14 cellular contexts compared by ENCODE assay signal in genomic region chr15:45638641-45639040, GRCh38. TPM values are rescaled to one million over a fixed set of nuclear protein-coding genes. Genes with fewer than 3 reads are reported as not detected.
A peak's percentile ranks its signal among the peaks of the same experiment; 100 is the strongest.
DNase-seq lines count a peak whose midpoint lies in the region; ATAC-seq lines count a peak whose summit lies in the region.
"Had no signal": no experiment of that assay in that cellular context is flagged by ENCODE, and none has a peak within 500 bp of the region (broad histone marks: within the 10 kb centered on the region; RNA-seq: fewer than 3 reads in every experiment).

No MANE protein-coding gene starts in this region.

- H3K9me3 Mint-ChIP-seq in stimulated activated naive CD8-positive, alpha-beta T cell treated with anti-CD3 and anti-CD28 coated beads, Interleukin-15, Interleukin-2, amounts not matched to agents 100 ng/mL and 50 ng/mL, for 24 hours, result no peaks in the 10 kb centered on the region
- H3K9me3 Mint-ChIP-seq in activated naive CD8-positive, alpha-beta T cell treated with anti-CD3 and anti-CD28 coated beads, Interleukin-2, amount 50 U/mL, for 24 hours, result no peaks in the 10 kb centered on the region

- DNase-seq in stimulated activated naive CD8-positive, alpha-beta T cell treated with anti-CD3 and anti-CD28 coated beads, Interleukin-15, Interleukin-2, amounts not matched to agents 100 U/mL and 50 U/mL, for 24 hours, result no peak
- DNase-seq in activated naive CD8-positive, alpha-beta T cell treated with anti-CD3 and anti-CD28 coated beads, Interleukin-2, amount 50 U/mL, for 24 hours, result no peak
- no peak for DNase-seq in glomerular visceral epithelial cell (ENCODE audit: extremely low spot score)
- DNase-seq in HT-29 (ENCODE audit: low spot score), result no peak
- DNase-seq in NCI-H82 treated with DMSO at 0.1 percent for 48 hours (lab: John Stamatoyannopoulos, UW; ENCODE audit: unreplicated experiment), result no peak
- DNase-seq: central memory CD4-positive, alpha-beta T cell; left ventricle myocardium inferior; NCI-H2029; NK-92 treated with Interleukin-12 subunit alpha and Interleukin-12 subunit beta, amount 100 ng/mL, for 24 hours; SW 1271 had no signal

- no peaks in the 10 kb centered on the region for H3K27me3 Mint-ChIP-seq in stimulated activated naive CD8-positive, alpha-beta T cell treated with anti-CD3 and anti-CD28 coated beads, Interleukin-15, Interleukin-2, amounts not matched to agents 100 ng/mL and 50 ng/mL, for 24 hours
- no peaks in the 10 kb centered on the region for H3K27me3 Mint-ChIP-seq in activated naive CD8-positive, alpha-beta T cell treated with anti-CD3 and anti-CD28 coated beads, Interleukin-2, amount 50 U/mL, for 24 hours

- peaks cover 28 to 35% of the 10 kb centered on the region in 2 donors for H3K4me1 ChIP-seq in muscle layer of duodenum (ENCODE audit: control insufficient read depth in 1 of 2, insufficient read depth in 2 of 2, low read length in 2 of 2)

- peak overlapping the region; percentile 98 for H3K4me3 Mint-ChIP-seq in stimulated activated naive CD8-positive, alpha-beta T cell treated with anti-CD3 and anti-CD28 coated beads, Interleukin-15, Interleukin-2, amounts not matched to agents 100 ng/mL and 50 ng/mL, for 24 hours
- peak overlapping the region; percentile 17 for H3K4me3 Mint-ChIP-seq in activated naive CD8-positive, alpha-beta T cell treated with anti-CD3 and anti-CD28 coated beads, Interleukin-2, amount 50 U/mL, for 24 hours

- H3K9me3 ChIP-seq in muscle layer of duodenum (ENCODE audit: control insufficient read depth in 1 of 2, low read length in 2 of 2), result no peaks in the 10 kb centered on the region
- H3K9me3 ChIP-seq: left ventricle myocardium inferior had no signal

- peak overlapping the region; percentile 93 for H3K27ac ChIP-seq in muscle layer of duodenum (ENCODE audit: low read length)
- H3K27ac ChIP-seq: C4-2B had no signal

- no peak overlapping the region for H3K4me3 ChIP-seq in muscle layer of duodenum (ENCODE audit: low read depth in 1 of 2, low read length in 2 of 2)

- no peak for ATAC-seq in stimulated activated naive CD8-positive, alpha-beta T cell treated with anti-CD3 and anti-CD28 coated beads, Interleukin-15, Interleukin-2, amounts not matched to agents 100 U/mL and 50 U/mL, for 24 hours
- no peak for ATAC-seq in activated naive CD8-positive, alpha-beta T cell treated with anti-CD3 and anti-CD28 coated beads, Interleukin-2, amount 50 U/mL, for 24 hours
- no peak for ATAC-seq in GM18498 (IDR thresholded peaks at IDR 0.05; ENCODE audit: unreplicated experiment)

- peak overlapping the region; percentile 94 for H3K27ac Mint-ChIP-seq in stimulated activated naive CD8-positive, alpha-beta T cell treated with anti-CD3 and anti-CD28 coated beads, Interleukin-15, Interleukin-2, amounts not matched to agents 100 ng/mL and 50 ng/mL, for 24 hours
- H3K27ac Mint-ChIP-seq in activated naive CD8-positive, alpha-beta T cell treated with anti-CD3 and anti-CD28 coated beads, Interleukin-2, amount 50 U/mL, for 24 hours, result peak overlapping the region; percentile 90

- no peaks in the 10 kb centered on the region for H3K36me3 ChIP-seq in muscle layer of duodenum (ENCODE audit: control insufficient read depth in 1 of 2, insufficient read depth in 2 of 2, low read length in 2 of 2)
- H3K36me3 ChIP-seq: left ventricle myocardium inferior had no signal

- peaks cover 75% of the 10 kb centered on the region for H3K4me1 Mint-ChIP-seq in stimulated activated naive CD8-positive, alpha-beta T cell treated with anti-CD3 and anti-CD28 coated beads, Interleukin-15, Interleukin-2, amounts not matched to agents 100 ng/mL and 50 ng/mL, for 24 hours (ENCODE audit: low read depth)
- H3K4me1 Mint-ChIP-seq in activated naive CD8-positive, alpha-beta T cell treated with anti-CD3 and anti-CD28 coated beads, Interleukin-2, amount 50 U/mL, for 24 hours, result peaks cover 76% of the 10 kb centered on the region

- no peaks in the 10 kb centered on the region for H3K27me3 ChIP-seq in muscle layer of duodenum (ENCODE audit: low read depth, low read length)

- H3K36me3 Mint-ChIP-seq in stimulated activated naive CD8-positive, alpha-beta T cell treated with anti-CD3 and anti-CD28 coated beads, Interleukin-15, Interleukin-2, amounts not matched to agents 100 ng/mL and 50 ng/mL, for 24 hours (ENCODE audit: low read depth), result peaks cover 50% of the 10 kb centered on the region
- peaks cover 34% of the 10 kb centered on the region for H3K36me3 Mint-ChIP-seq in activated naive CD8-positive, alpha-beta T cell treated with anti-CD3 and anti-CD28 coated beads, Interleukin-2, amount 50 U/mL, for 24 hours (ENCODE audit: low read depth)

RNA-seq across cellular contexts. Expression of gene SQOR, which starts 3.8 kb away (rescaled TPM):
- 14.5 and 20.2 TPM in 2 replicates for total RNA-seq in HT-29 (2014; rRNA removed; shearing (Covaris generic))

RNA-seq across cellular contexts. Expression of gene BLOC1S6, which starts 51.5 kb away (rescaled TPM):
- 18.5 and 25.4 TPM in 2 replicates for total RNA-seq in HT-29 (2014; rRNA removed; shearing (Covaris generic))
